Comparison of ENCODE assay signal across 10 cellular contexts in the genomic region with DNA sequence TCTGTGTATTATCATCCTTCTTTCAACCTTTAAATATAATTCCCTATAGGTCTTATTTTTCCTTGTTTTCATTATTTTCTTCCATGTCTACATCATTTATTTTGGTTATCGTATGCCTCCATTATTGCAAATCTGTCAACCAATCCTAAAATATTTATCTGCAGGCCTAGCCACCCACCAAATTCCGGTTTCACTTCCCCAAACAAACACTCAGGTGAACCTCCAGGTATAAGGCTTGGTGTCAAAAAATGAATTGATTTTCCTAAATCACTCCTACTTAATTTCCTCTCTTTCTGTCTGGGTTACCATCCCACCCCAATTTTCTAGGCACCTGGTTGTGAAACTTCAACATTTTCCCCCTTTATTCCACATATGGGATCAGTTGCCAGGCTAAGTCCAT.
"Had no signal": no experiment of that assay in that cellular context is flagged by ENCODE, and none has a peak within 500 bp of the region (broad histone marks: within the 10 kb centered on the region; RNA-seq: fewer than 3 reads in every experiment).

No MANE protein-coding gene starts in this region.

- ATAC-seq: HepG2 had no signal

- H3K36me3 Mint-ChIP-seq: IgD-negative memory B cell had no signal

- H3K9ac ChIP-seq: GM23248, KMS-11 had no signal

- H2AFZ ChIP-seq: GM23248 had no signal

- H3K27me3 Mint-ChIP-seq: IgD-negative memory B cell had no signal

- H3K27ac ChIP-seq: GM23248, HL-60, KMS-11 had no signal

- H3K4me2 ChIP-seq: KMS-11 had no signal

- H3K4me3 ChIP-seq: GM23248 had no signal

- DNase-seq: GM23248, H9, HCEC 1CT, KBM-7 had no signal

- H3K27ac Mint-ChIP-seq: H9, IgD-negative memory B cell had no signal

- H3K4me3 Mint-ChIP-seq: H9 had no signal

- FAIRE-seq: H1, H54, HepG2 had no signal

- H3K9me3 Mint-ChIP-seq: IgD-negative memory B cell had no signal
